Comparison of ENCODE assay signal across 14 cellular contexts in genomic region chr5:175680020-175680419, GRCh38. TPM values are rescaled to one million over a fixed set of nuclear protein-coding genes. Genes with fewer than 3 reads are reported as not detected.
"Had no signal": no experiment of that assay in that cellular context is flagged by ENCODE, and none has a peak within 500 bp of the region (broad histone marks: within the 10 kb centered on the region; RNA-seq: fewer than 3 reads in every experiment).

No MANE protein-coding gene starts in this region.

- H3K27ac ChIP-seq: ascending aorta, epithelial cell of prostate, skin epidermis, transverse colon had no signal

- H3K4me1 ChIP-seq: transverse colon had no signal

- H3K27me3 Mint-ChIP-seq: activated naive CD4-positive, alpha-beta T cell treated with anti-CD3 and anti-CD28 coated beads, Interleukin-2, amount 50 U/mL, for 24 hours had no signal

- H3K36me3 Mint-ChIP-seq: natural killer cell had no signal

- H3K4me3 Mint-ChIP-seq: activated naive CD4-positive, alpha-beta T cell treated with anti-CD3 and anti-CD28 coated beads, Interleukin-2, amount 50 U/mL, for 24 hours; natural killer cell; stimulated activated effector memory CD8-positive, alpha-beta T cell treated with anti-CD3 and anti-CD28 coated beads, Interleukin-12 subunit alpha, Interleukin-12 subunit beta, amount 100 ng/mL, for 72 hours; T-helper 2 cell treated with Interferon-gamma antibody and Interleukin-4, amounts not matched to agents 5 μg/mL and 100 μg/mL, for 36 hours had no signal

- H3K27me3 ChIP-seq: ascending aorta, transverse colon had no signal

- H3K36me3 ChIP-seq: ascending aorta, transverse colon had no signal

- H3K9me3 Mint-ChIP-seq: activated naive CD4-positive, alpha-beta T cell treated with anti-CD3 and anti-CD28 coated beads, Interleukin-2, amount 50 U/mL, for 24 hours; activated T-helper 2 cell treated with anti-CD3 and anti-CD28 coated beads, Interferon-gamma antibody, Interleukin-2, Interleukin-4, amounts not matched to agents 10 μg/mL and 5 μg/mL and 100 μg/mL, durations not matched to agents 14 hours and 24 hours and 36 hours; natural killer cell; stimulated activated effector memory CD8-positive, alpha-beta T cell treated with anti-CD3 and anti-CD28 coated beads, Interleukin-12 subunit alpha, Interleukin-12 subunit beta, amount 100 ng/mL, for 72 hours; T-helper 2 cell treated with Interferon-gamma antibody and Interleukin-4, amounts not matched to agents 5 μg/mL and 100 μg/mL, for 36 hours had no signal

- H3K4me3 ChIP-seq: ascending aorta, coronary artery, skin epidermis, transverse colon had no signal

- H3K9me3 ChIP-seq: ascending aorta, transverse colon had no signal

- H3K27ac Mint-ChIP-seq: activated naive CD4-positive, alpha-beta T cell treated with anti-CD3 and anti-CD28 coated beads, Interleukin-2, amount 50 U/mL, for 24 hours; activated T-helper 2 cell treated with anti-CD3 and anti-CD28 coated beads, Interferon-gamma antibody, Interleukin-2, Interleukin-4, amounts not matched to agents 10 μg/mL and 5 μg/mL and 100 μg/mL, durations not matched to agents 14 hours and 24 hours and 36 hours; natural killer cell; T-helper 2 cell treated with Interferon-gamma antibody and Interleukin-4, amounts not matched to agents 5 μg/mL and 100 μg/mL, for 36 hours had no signal

- ATAC-seq: activated CD4-positive, CD25-positive, alpha-beta regulatory T cell treated with anti-CD3 and anti-CD28 coated beads, Interleukin-2, amount 50 U/mL, for 24 hours; natural killer cell; stimulated activated effector memory CD8-positive, alpha-beta T cell treated with anti-CD3 and anti-CD28 coated beads, Interleukin-12 subunit alpha, Interleukin-12 subunit beta, amount 100 ng/mL, for 72 hours had no signal

- DNase-seq: effector memory CD4-positive, alpha-beta T cell; natural killer cell; nucleus accumbens; transverse colon had no signal

RNA-seq across cellular contexts. Expression of gene HRH2, which starts 22.1 kb away (rescaled TPM):
- total RNA-seq: lung microvascular endothelial cell had no signal
